12 cellular contexts compared by ENCODE assay signal in genomic region chr2:46171441-46171953, GRCh38.
DNase-seq lines count a peak whose midpoint lies in the region; ATAC-seq, FAIRE-seq and TF ChIP-seq lines count a peak whose summit lies in the region.
"Had no signal": no experiment of that assay in that cellular context is flagged by ENCODE, and none has a peak within 500 bp of the region (broad histone marks: within the 10 kb centered on the region; RNA-seq: fewer than 3 reads in every experiment).

No MANE protein-coding gene starts in this region.

- H2AFZ ChIP-seq in ACC112 (ENCODE audit: low read length, unreplicated experiment) = no peak overlapping the region

- H3K27me3 Mint-ChIP-seq in brain = no peaks in the 10 kb centered on the region
- H3K27me3 Mint-ChIP-seq in activated naive CD8-positive, alpha-beta T cell treated with anti-CD3 and anti-CD28 coated beads, Interleukin-2, amount 50 U/mL, for 24 hours = no peaks in the 10 kb centered on the region
- H3K27me3 Mint-ChIP-seq: activated B cell treated with CpG ODN at 0.5 μM for 24 hours; stimulated activated naive B cell treated with anti-CD40 and anti-IgM and Interleukin-4, amounts not matched to agents 10 μg/mL and 1 μg/mL and 100 μg/mL, for 72 hours had no signal

- peak overlapping the region in 3 of 5 experiments; percentile 40 to 76 (median 45) for H3K27ac Mint-ChIP-seq in brain
- H3K27ac Mint-ChIP-seq in activated naive CD8-positive, alpha-beta T cell treated with anti-CD3 and anti-CD28 coated beads, Interleukin-2, amount 50 U/mL, for 24 hours = no peak overlapping the region
- H3K27ac Mint-ChIP-seq: activated B cell treated with CpG ODN at 0.5 μM for 24 hours; stimulated activated naive B cell treated with anti-CD40 and anti-IgM and Interleukin-4, amounts not matched to agents 10 μg/mL and 1 μg/mL and 100 μg/mL, for 72 hours had no signal

- ATAC-seq in activated naive CD8-positive, alpha-beta T cell treated with anti-CD3 and anti-CD28 coated beads, Interleukin-2, amount 50 U/mL, for 24 hours = no peak
- ATAC-seq in GM21576 (IDR thresholded peaks at IDR 0.05; ENCODE audit: unreplicated experiment) = no peak
- ATAC-seq: stimulated activated naive B cell treated with anti-CD40 and anti-IgM and Interleukin-4, amounts not matched to agents 10 μg/mL and 1 μg/mL and 100 μg/mL, for 72 hours had no signal

- H3K4me3 Mint-ChIP-seq in brain = no peak overlapping the region
- H3K4me3 Mint-ChIP-seq in activated naive CD8-positive, alpha-beta T cell treated with anti-CD3 and anti-CD28 coated beads, Interleukin-2, amount 50 U/mL, for 24 hours = no peak overlapping the region
- H3K4me3 Mint-ChIP-seq: activated B cell treated with CpG ODN at 0.5 μM for 24 hours; neural crest cell; stimulated activated naive B cell treated with anti-CD40 and anti-IgM and Interleukin-4, amounts not matched to agents 10 μg/mL and 1 μg/mL and 100 μg/mL, for 72 hours had no signal

- no peaks in the 10 kb centered on the region for H3K79me2 ChIP-seq in ACC112 (ENCODE audit: control insufficient read depth, insufficient read depth, low read length, unreplicated experiment)

- peaks cover 27% of the 10 kb centered on the region for H3K4me1 Mint-ChIP-seq in brain
- H3K4me1 Mint-ChIP-seq in activated naive CD8-positive, alpha-beta T cell treated with anti-CD3 and anti-CD28 coated beads, Interleukin-2, amount 50 U/mL, for 24 hours = no peaks in the 10 kb centered on the region
- H3K4me1 Mint-ChIP-seq: activated B cell treated with CpG ODN at 0.5 μM for 24 hours; neural crest cell; stimulated activated naive B cell treated with anti-CD40 and anti-IgM and Interleukin-4, amounts not matched to agents 10 μg/mL and 1 μg/mL and 100 μg/mL, for 72 hours had no signal

- TF ChIP-seq CTCF in brain (conservative IDR thresholded peaks at IDR 0.05) (no peak), D721Med (IDR thresholded peaks at IDR 0.05; ENCODE audit: insufficient read depth, missing control alignments) (no peak)

- H3K4me1 ChIP-seq in ACC112 (ENCODE audit: control insufficient read depth, insufficient read depth, low read length, unreplicated experiment) = peaks cover 27% of the 10 kb centered on the region

- H3K27ac ChIP-seq in ACC112 (ENCODE audit: low read depth, low read length) = peak overlapping the region; percentile 60

- H3K36me3 ChIP-seq in ACC112 (ENCODE audit: insufficient read depth, low read length) = no peaks in the 10 kb centered on the region

- FAIRE-seq in D721Med (lab: Jason Lieb, UNC) = no peak

- no peaks in the 10 kb centered on the region for H3K36me3 Mint-ChIP-seq in brain
- no peaks in the 10 kb centered on the region for H3K36me3 Mint-ChIP-seq in activated naive CD8-positive, alpha-beta T cell treated with anti-CD3 and anti-CD28 coated beads, Interleukin-2, amount 50 U/mL, for 24 hours (ENCODE audit: low read depth)

- H3K4me3 ChIP-seq in ACC112 (ENCODE audit: low read depth, low read length) = no peak overlapping the region

- DNase-seq in LHCN-M2 (ENCODE audit: low read depth) (peak; percentile 82), iris pigment epithelial cell (ENCODE audit: low read depth) (peak; percentile 93), D721Med (ENCODE audit: insufficient read length, low spot score) (no peak), GOT3 (lab: John Stamatoyannopoulos, UW) (no peak)
- DNase-seq in activated naive CD8-positive, alpha-beta T cell treated with anti-CD3 and anti-CD28 coated beads, Interleukin-2, amount 50 U/mL, for 24 hours = no peak
- DNase-seq: activated B cell treated with CpG ODN at 0.5 μM for 24 hours; effector CD8-positive, alpha-beta T cell; stimulated activated naive B cell treated with anti-CD40 and anti-IgM and Interleukin-4, amounts not matched to agents 10 μg/mL and 1 μg/mL and 100 μg/mL, for 72 hours had no signal

- no peaks in the 10 kb centered on the region for H3K27me3 ChIP-seq in ACC112 (ENCODE audit: insufficient read depth, low read length)

- no peaks in the 10 kb centered on the region for H3K9me3 Mint-ChIP-seq in brain
- no peaks in the 10 kb centered on the region for H3K9me3 Mint-ChIP-seq in activated naive CD8-positive, alpha-beta T cell treated with anti-CD3 and anti-CD28 coated beads, Interleukin-2, amount 50 U/mL, for 24 hours
- H3K9me3 Mint-ChIP-seq: activated B cell treated with CpG ODN at 0.5 μM for 24 hours; neural crest cell; stimulated activated naive B cell treated with anti-CD40 and anti-IgM and Interleukin-4, amounts not matched to agents 10 μg/mL and 1 μg/mL and 100 μg/mL, for 72 hours had no signal

Comparison
In these comparisons a context has a peak if more than half of its experiments do, and no peak if none do; other contexts are left out.
1. DNase-seq: peak in LHCN-M2 (single experiment) and iris pigment epithelial cell (single experiment); none in D721Med (single experiment), activated naive CD8-positive, alpha-beta T cell treated with anti-CD3 and anti-CD28 coated beads, Interleukin-2, amount 50 U/mL, for 24 hours (single experiment) and GOT3 (single experiment).